In genomic region chr19:4597278-4597974, GRCh38 we compare ENCODE assay signal across 1 cellular context.
TF ChIP-seq lines count a peak whose summit lies in the region.

No MANE protein-coding gene starts in this region.

TF ChIP-seq in HCT116, 20 proteins besides CTCF, POLR2A, EP300 and RAD21:
- TF ChIP-seq ZFX (IDR thresholded peaks at IDR 0.05): no peak
- TF ChIP-seq REST (IDR thresholded peaks at IDR 0.05; ENCODE audit: low read depth): no peak
- TF ChIP-seq MAX (IDR thresholded peaks at IDR 0.05): no peak
- TF ChIP-seq YY1 (IDR thresholded peaks at IDR 0.05; ENCODE audit: extremely low read depth, insufficient replicate concordance, low read depth, low read length): no peak
- no peak for TF ChIP-seq EZH2 (IDR thresholded peaks at IDR 0.05)
- TF ChIP-seq ELF1 (IDR thresholded peaks at IDR 0.05; ENCODE audit: borderline replicate concordance, low read depth): no peak
- TF ChIP-seq POLR2AphosphoS5 (IDR thresholded peaks at IDR 0.05; ENCODE audit: low read depth, low read length): no peak
- TF ChIP-seq TCF7L2 (IDR thresholded peaks at IDR 0.05; ENCODE audit: borderline replicate concordance, extremely low read depth, insufficient read depth, insufficient read length): no peak
- no peak for TF ChIP-seq EZH2phosphoT487 (IDR thresholded peaks at IDR 0.05; ENCODE audit: borderline replicate concordance)
- no peak for TF ChIP-seq CEBPB (IDR thresholded peaks at IDR 0.05; ENCODE audit: low read depth)
- TF ChIP-seq CBX3 (IDR thresholded peaks at IDR 0.05; ENCODE audit: low read depth): no peak
- no peak for TF ChIP-seq ZBTB33 (IDR thresholded peaks at IDR 0.05; ENCODE audit: extremely low read depth, insufficient replicate concordance, low read length)
- no peak for TF ChIP-seq SIN3A (IDR thresholded peaks at IDR 0.05; ENCODE audit: low read depth)
- no peak for TF ChIP-seq SP1 (IDR thresholded peaks at IDR 0.05; ENCODE audit: low read depth)
- TF ChIP-seq ZNF274 (IDR thresholded peaks at IDR 0.05; ENCODE audit: low read depth, low read length): no peak
- TF ChIP-seq EGR1 (IDR thresholded peaks at IDR 0.05; ENCODE audit: low read depth): no peak
